26 cellular contexts compared by ENCODE assay signal in the genomic region with DNA sequence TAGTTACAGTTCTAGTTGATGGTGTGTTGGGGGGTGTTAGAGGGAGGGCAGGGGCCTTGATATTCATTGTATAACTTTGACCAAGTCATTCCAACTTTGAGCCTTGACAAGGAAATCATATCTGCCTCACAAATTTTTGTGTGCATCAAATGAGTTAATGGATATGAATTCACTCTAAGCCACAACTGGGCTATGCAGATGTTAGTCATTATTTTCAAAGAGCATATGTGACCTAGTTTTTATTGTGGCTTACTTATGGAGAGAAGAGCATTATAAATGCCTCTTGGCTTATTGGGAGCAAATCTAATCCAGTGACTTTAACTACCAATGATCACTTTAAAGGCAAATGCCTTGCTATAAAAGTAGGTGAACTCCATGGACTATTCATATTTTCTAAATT.
DNase-seq lines count a peak whose midpoint lies in the region; ATAC-seq, FAIRE-seq and TF ChIP-seq lines count a peak whose summit lies in the region.
"Had no signal": no experiment of that assay in that cellular context is flagged by ENCODE, and none has a peak within 500 bp of the region (broad histone marks: within the 10 kb centered on the region; RNA-seq: fewer than 3 reads in every experiment).

No MANE protein-coding gene starts in this region.

- no peak overlapping the region for H3K9ac ChIP-seq in fibroblast of lung (ENCODE audit: insufficient read depth, low read length)
- H3K9ac ChIP-seq: BLaER1 had no signal

- H3K4me1 ChIP-seq in fibroblast of lung (ENCODE audit: control insufficient read depth, extremely low read depth, insufficient read depth, low read length) = no peaks in the 10 kb centered on the region
- H3K4me1 ChIP-seq in suprapubic skin = no peaks in the 10 kb centered on the region
- H3K4me1 ChIP-seq: colonic mucosa, tibial nerve had no signal

- no peak for TF ChIP-seq POLR2A in H54 (IDR thresholded peaks at IDR 0.05; ENCODE audit: low read depth, low read length)
- TF ChIP-seq POLR2A in suprapubic skin (IDR thresholded peaks at IDR 0.05) = no peak

- H4K20me1 ChIP-seq in fibroblast of lung (ENCODE audit: control insufficient read depth, extremely low read depth, insufficient read depth, low read length) = no peaks in the 10 kb centered on the region
- H4K20me1 ChIP-seq: BLaER1 had no signal

- H3K36me3 ChIP-seq in fibroblast of lung (ENCODE audit: control insufficient read depth, insufficient read depth, low read length) (no peaks in the 10 kb centered on the region), suprapubic skin (no peaks in the 10 kb centered on the region)
- H3K36me3 ChIP-seq: BLaER1, colonic mucosa, sigmoid colon, tibial nerve had no signal

- no peak for TF ChIP-seq CTCF in fibroblast of lung (conservative IDR thresholded peaks at IDR 0.05 in 1 of 2, IDR thresholded peaks at IDR 0.05 in 1 of 2; ENCODE audit: low read depth in 1 of 2, low read length in 2 of 2)
- TF ChIP-seq CTCF in suprapubic skin (IDR thresholded peaks at IDR 0.05) = no peak

- H3K4me3 ChIP-seq in fibroblast of lung (replicated peaks in 1 of 4; ENCODE audit: control extremely low read depth in 1 of 4, insufficient read depth in 1 of 4, low read depth in 3 of 4, low read length in 4 of 4) (no peak overlapping the region), suprapubic skin (no peak overlapping the region)
- H3K4me3 ChIP-seq: BLaER1, colonic mucosa, GM12878, sigmoid colon, tibial nerve had no signal

- peak; percentile 87 for FAIRE-seq in H54 (lab: Jason Lieb, UNC)
- FAIRE-seq: D721Med, G401.6, GM12878, HTR-8/SVneo had no signal

- H3K27ac ChIP-seq in fibroblast of lung (ENCODE audit: insufficient read depth, low read length) = no peak overlapping the region
- H3K27ac ChIP-seq in suprapubic skin = no peak overlapping the region
- H3K27ac ChIP-seq: BLaER1, colonic mucosa, sigmoid colon, tibial nerve had no signal

- no peak for TF ChIP-seq EP300 in suprapubic skin (IDR thresholded peaks at IDR 0.05)

- no peak overlapping the region for H3K4me2 ChIP-seq in fibroblast of lung (ENCODE audit: extremely low read depth, insufficient read depth, low read length)
- H3K4me2 ChIP-seq: BLaER1 had no signal

- no peak for DNase-seq in H54 (ENCODE audit: insufficient read length, low spot score)
- DNase-seq in SW480 (ENCODE audit: low spot score) = peak; percentile 47
- DNase-seq in fibroblast of lung (ENCODE audit: low read depth in 2 of 2) = peak; percentile 50 to 76
- DNase-seq in NCI-H226 = no peak
- DNase-seq in suprapubic skin (ENCODE audit: low spot score in 2 of 2) = no peak
- DNase-seq: activated CD4-positive, alpha-beta memory T cell treated with anti-CD3 and anti-CD28 coated beads, Interleukin-2, amount 10 ng/mL, durations not matched to agents 7 days and 5 days; activated naive CD4-positive, alpha-beta T cell treated with anti-CD3 and anti-CD28 coated beads, Interleukin-2, amount 10 ng/mL, durations not matched to agents 7 days and 5 days; activated T-cell treated with anti-CD3 and anti-CD28 coated beads, Interleukin-2, amount 50 U/mL, for 24 hours; colonic mucosa; Karpas-422; NCI-H1105; NCI-H524 treated with DMSO at 0.1 percent for 48 hours; SIG-M5; sigmoid colon; stimulated activated naive CD4-positive, alpha-beta T cell treated with Interleukin-2 at 50 U/mL for 16 hours had no signal

- H3K9me3 ChIP-seq in fibroblast of lung (ENCODE audit: control insufficient read depth, insufficient read depth, low read depth, low read length) = no peaks in the 10 kb centered on the region
- no peaks in the 10 kb centered on the region for H3K9me3 ChIP-seq in suprapubic skin
- H3K9me3 ChIP-seq: colonic mucosa had no signal

- ATAC-seq in GM19395 (IDR thresholded peaks at IDR 0.05; ENCODE audit: unreplicated experiment) = no peak
- no peak for ATAC-seq in GM18498 (IDR thresholded peaks at IDR 0.05; ENCODE audit: unreplicated experiment)
- ATAC-seq: left lobe of liver; natural killer cell treated with Interleukin-12 subunit alpha and Interleukin-12 subunit beta and Interleukin-15 and Interleukin-18, amount 100 ng/mL, for 72 hours; WTC11 had no signal

- H3K27me3 ChIP-seq in fibroblast of lung (ENCODE audit: control insufficient read depth, insufficient read depth, low read length) (no peaks in the 10 kb centered on the region), suprapubic skin (no peaks in the 10 kb centered on the region)
- H3K27me3 ChIP-seq: BLaER1, colonic mucosa, sigmoid colon, tibial nerve had no signal

- H2AFZ ChIP-seq in fibroblast of lung (ENCODE audit: low read length) = no peak overlapping the region

- no peaks in the 10 kb centered on the region for H3K79me2 ChIP-seq in fibroblast of lung (ENCODE audit: control insufficient read depth, insufficient read depth, low read length)

Comparison
In these comparisons a context has a peak if more than half of its experiments do, and no peak if none do; other contexts are left out.
1. DNase-seq: peak in SW480 (single experiment) and fibroblast of lung (2 of 2); none in H54 (single experiment), NCI-H226 (single experiment) and suprapubic skin (0 of 2).